Comparison of ENCODE assay signal across 11 cellular contexts in genomic region chr12:108837680-108838079, GRCh38. TPM values are rescaled to one million over a fixed set of nuclear protein-coding genes. Genes with fewer than 3 reads are reported as not detected.
DNase-seq lines count a peak whose midpoint lies in the region; ATAC-seq and TF ChIP-seq lines count a peak whose summit lies in the region.
"Had no signal": no experiment of that assay in that cellular context is flagged by ENCODE, and none has a peak within 500 bp of the region (broad histone marks: within the 10 kb centered on the region; RNA-seq: fewer than 3 reads in every experiment).

No MANE protein-coding gene starts in this region.

- H3K9ac ChIP-seq in PC-3 (ENCODE audit: low read length) (peak overlapping the region; percentile 62), neural progenitor cell (no peak overlapping the region)

- H3K27me3 Mint-ChIP-seq in osteocyte (ENCODE audit: unreplicated experiment) (no peaks in the 10 kb centered on the region), neural progenitor cell (ENCODE audit: insufficient read depth, low read depth) (no peaks in the 10 kb centered on the region)

- peaks cover 4% of the 10 kb centered on the region for H3F3A ChIP-seq in PC-3 (ENCODE audit: low read length, unreplicated experiment)
- peaks cover 9% of the 10 kb centered on the region for H3F3A ChIP-seq in neural progenitor cell (ENCODE audit: low read depth)

- intact Hi-C loops in PC-3 (cut with micrococcal nuclease) (loop anchor here (2.0 to 5.0 kb wide), 2 partner anchors 17 to 255 kb away; partner anchors contain the start of gene ALKBH2), dorsolateral prefrontal cortex (cut with DNase I) (no loop called here)

- peaks cover 22% of the 10 kb centered on the region for H3K36me3 Mint-ChIP-seq in osteocyte (ENCODE audit: unreplicated experiment)
- peaks cover 19% of the 10 kb centered on the region for H3K36me3 Mint-ChIP-seq in neural progenitor cell

- H3K9me2 ChIP-seq in PC-3 (replicated peaks; ENCODE audit: low read length) = no peaks in the 10 kb centered on the region

- no peaks in the 10 kb centered on the region for H3K9me3 Mint-ChIP-seq in osteocyte (ENCODE audit: unreplicated experiment)
- no peaks in the 10 kb centered on the region for H3K9me3 Mint-ChIP-seq in neural progenitor cell

- no peak overlapping the region for H2AFZ ChIP-seq in PC-3 (ENCODE audit: low read length)
- H2AFZ ChIP-seq in neural progenitor cell (replicated peaks) = no peak overlapping the region

- POLR2A ChIA-PET in AG04450 (lab: Yijun Ruan, JAX) (interaction anchor here (0.8 to 4.4 kb wide), 6 partner anchors 12 to 36 kb away, joined by 3 to 47 read pairs (median 10); partner anchors contain the start of gene SSH1), PC-3 (lab: Charles Lee; ENCODE audit: unreplicated experiment) (no interaction called here)

- H3K4me1 ChIP-seq in PC-3 (ENCODE audit: insufficient read depth, low read length) = peaks cover 44% of the 10 kb centered on the region
- H3K4me1 ChIP-seq in neural progenitor cell = peaks cover 21% of the 10 kb centered on the region

- H3K4me1 Mint-ChIP-seq in osteocyte (ENCODE audit: unreplicated experiment) (peaks cover 91% of the 10 kb centered on the region), neural progenitor cell (peaks cover 46% of the 10 kb centered on the region)

- H3K4me3 Mint-ChIP-seq in osteocyte (ENCODE audit: unreplicated experiment) (no peak overlapping the region), neural progenitor cell (no peak overlapping the region)

- H3K27ac ChIP-seq in AG04450 (ENCODE audit: low read depth, low read length) (peak overlapping the region; percentile 98), PC-3 (ENCODE audit: low read length) (peak overlapping the region; percentile 92), dorsolateral prefrontal cortex (peak overlapping the region in 55 of 59 donors; percentile 4 to 91 (median 78)), neural progenitor cell (no peak overlapping the region)

- H4K20me1 ChIP-seq in PC-3 (ENCODE audit: low read length) (no peaks in the 10 kb centered on the region), neural progenitor cell (ENCODE audit: low read depth) (peaks cover 37% of the 10 kb centered on the region)

- TF ChIP-seq CTCF in AG04450 (IDR thresholded peaks at IDR 0.05; ENCODE audit: low read depth, low read length) (no peak), PC-3 (conservative IDR thresholded peaks at IDR 0.05; ENCODE audit: low read depth, low read length) (no peak), dorsolateral prefrontal cortex (IDR thresholded peaks at IDR 0.05 in 54 of 56, conservative IDR thresholded peaks at IDR 0.05 in 2 of 56; ENCODE audit: low read depth in 1 of 56, partially characterized antibody in 56 of 56) (no peak), osteocyte (IDR thresholded peaks at IDR 0.05) (no peak), neural progenitor cell (IDR thresholded peaks at IDR 0.05) (no peak)

- H3K9me3 ChIP-seq in AG04450 (ENCODE audit: control insufficient read depth, insufficient read depth, low read length) = no peaks in the 10 kb centered on the region; the same call in 1 of the 2 replicates
- no peaks in the 10 kb centered on the region for H3K9me3 ChIP-seq in PC-3 (ENCODE audit: low read length)
- no peaks in the 10 kb centered on the region for H3K9me3 ChIP-seq in neural progenitor cell (ENCODE audit: low read depth)
- H3K9me3 ChIP-seq: ovary had no signal

- DNase-seq in AG04450 (ENCODE audit: low read depth, low spot score) (no peak), PC-3 (no peak), dorsolateral prefrontal cortex (no peak), osteocyte (ENCODE audit: extremely low spot score, unreplicated experiment) (no peak), germinal center (ENCODE audit: low spot score) (no peak), neural progenitor cell (ENCODE audit: low spot score) (no peak)
- DNase-seq: H7 had no signal

- H3K27me3 ChIP-seq in AG04450 (ENCODE audit: control insufficient read depth, insufficient read depth, low read length) (no peaks in the 10 kb centered on the region), PC-3 (ENCODE audit: low read length) (no peaks in the 10 kb centered on the region), dorsolateral prefrontal cortex (no peaks in the 10 kb centered on the region), neural progenitor cell (no peaks in the 10 kb centered on the region)
- H3K27me3 ChIP-seq: ovary had no signal

- H3K4me2 ChIP-seq in PC-3 (ENCODE audit: low read length) = peak overlapping the region; percentile 60
- H3K4me2 ChIP-seq in neural progenitor cell = no peak overlapping the region

- H3K27ac Mint-ChIP-seq in osteocyte (ENCODE audit: unreplicated experiment) (peak overlapping the region; percentile 100), neural progenitor cell (no peak overlapping the region)

- H3K4me3 ChIP-seq in AG04450 (ENCODE audit: low read depth, low read length) (no peak overlapping the region), PC-3 (ENCODE audit: low read length) (no peak overlapping the region), dorsolateral prefrontal cortex (peak overlapping the region in 1 of 59 donors; percentile 0), neural progenitor cell (no peak overlapping the region)
- H3K4me3 ChIP-seq: ovary had no signal

- peaks cover 49% of the 10 kb centered on the region for H3K79me2 ChIP-seq in PC-3 (ENCODE audit: low read length)
- H3K79me2 ChIP-seq in neural progenitor cell (ENCODE audit: low read depth) = no peaks in the 10 kb centered on the region

- no TSS peak for BruUV-seq in PC-3 (replicated peaks; lab: Mats Ljungman, UMichigan)

- CTCF ChIA-PET in AG04450 (lab: Charles Lee) (interaction anchor here (1.0 to 1.5 kb wide), 4 partner anchors 13 to 267 kb away, joined by 3 to 5 read pairs (median 4); no protein-coding TSS in a partner anchor), PC-3 (lab: Charles Lee) (no interaction called here)

- no peak for ATAC-seq in PC-3
- no peak for ATAC-seq in HG03442 (IDR thresholded peaks at IDR 0.05; ENCODE audit: unreplicated experiment)
- ATAC-seq in HG03432 (IDR thresholded peaks at IDR 0.05; ENCODE audit: unreplicated experiment) = no peak

- H3K36me3 ChIP-seq in PC-3 (ENCODE audit: low read depth, low read length) (peaks cover 29% of the 10 kb centered on the region), neural progenitor cell (no peaks in the 10 kb centered on the region)
- H3K36me3 ChIP-seq: ovary had no signal

RNA-seq across cellular contexts. Expression of gene SSH1, which starts 19.7 kb away (rescaled TPM):
- polyA plus RNA-seq in AG04450 (2011; rRNA removed) = 44.7 and 50.5 TPM in 2 replicates
- polyA minus RNA-seq in AG04450 (2011; rRNA and poly(A)+ RNA removed) = 64.2 and 77.4 TPM in 2 replicates
- 17.2 and 24.2 TPM in 2 replicates for total RNA-seq in PC-3 (2014; rRNA removed)
- total RNA-seq in dorsolateral prefrontal cortex = 10 to 100 TPM; 28.6 to 59.1 (median 46.8) TPM
- total RNA-seq in osteocyte = 96.9 and 109 TPM in 2 replicates
- 8.4 and 10.2 TPM in 2 replicates for total RNA-seq in neural progenitor cell (ENCODE audit: low replicate concordance)

RNA-seq across cellular contexts. Expression of gene DAO, which starts 42.2 kb away (rescaled TPM):
- polyA plus RNA-seq in AG04450 (2011; rRNA removed) = not detected in 2 replicates
- polyA minus RNA-seq in AG04450 (2011; rRNA and poly(A)+ RNA removed) = not detected in 2 replicates
- total RNA-seq in PC-3 (2014; rRNA removed) (not detected in 2 replicates), dorsolateral prefrontal cortex (1 to 10 TPM in 18 of 120 experiments, under 1 TPM in 33, not detected in 69; 0.23 to 6.0 (median 0.83) TPM), osteocyte (not detected in 2 replicates), neural progenitor cell (ENCODE audit: low replicate concordance) (not detected in 2 replicates)
- total RNA-seq: H7, NCI-H460, ovary had no signal
- polyA plus RNA-seq: ovary had no signal
